In genomic region chr7:87875151-87876039, GRCh38 we compare ENCODE assay signal across 8 cellular contexts. TPM values are rescaled to one million over a fixed set of nuclear protein-coding genes. Genes with fewer than 3 reads are reported as not detected.
DNase-seq lines count a peak whose midpoint lies in the region; ATAC-seq and TF ChIP-seq lines count a peak whose summit lies in the region.

No MANE protein-coding gene starts in this region.

- no peaks in the 10 kb centered on the region for H3K27me3 ChIP-seq in CD8-positive, alpha-beta T cell (ENCODE audit: insufficient read depth, low read length)
- H3K27me3 ChIP-seq in mucosa of rectum (ENCODE audit: control insufficient read depth in 2 of 2, insufficient read depth in 2 of 2, low read length in 2 of 2): no peaks in the 10 kb centered on the region

- peaks cover 43% of the 10 kb centered on the region for H3K36me3 Mint-ChIP-seq in CD8-positive, alpha-beta T cell

- no peak for ATAC-seq in CD8-positive, alpha-beta T cell
- ATAC-seq in GM19023 (IDR thresholded peaks at IDR 0.05; ENCODE audit: unreplicated experiment): peak; percentile 19
- ATAC-seq in HG03103 (IDR thresholded peaks at IDR 0.05; ENCODE audit: low read depth, unreplicated experiment): peak; percentile 3

- peak overlapping the region; percentile 93 for H3K27ac ChIP-seq in CD8-positive, alpha-beta T cell (ENCODE audit: low read depth, low read length)
- peak overlapping the region; percentile 94 to 96 for H3K27ac ChIP-seq in mucosa of rectum (ENCODE audit: low read depth in 2 of 2, low read length in 2 of 2)

- H3K4me3 ChIP-seq in CD8-positive, alpha-beta T cell (ENCODE audit: low read depth, low read length): peak overlapping the region; percentile 85
- peak overlapping the region; percentile 91 to 95 for H3K4me3 ChIP-seq in mucosa of rectum (ENCODE audit: low read length in 2 of 2)

- intact Hi-C loops in CD8-positive, alpha-beta T cell (cut with DNase I, micrococcal nuclease): loop anchor here (1.0 to 10.0 kb wide), 13 partner anchors 12 to 953 kb away; partner anchors contain the start of genes ADAM22 (in 2 of the 2), CROT (in 2 of the 2), DMTF1 (in 1 of the 2) and ELAPOR2 (in 1 of the 2)

- no peaks in the 10 kb centered on the region for H3K9me3 ChIP-seq in CD8-positive, alpha-beta T cell (ENCODE audit: low read length)
- peaks cover 3 to 7% of the 10 kb centered on the region in 2 donors for H3K9me3 ChIP-seq in mucosa of rectum (ENCODE audit: control insufficient read depth in 2 of 2, low read length in 2 of 2)

- no peaks in the 10 kb centered on the region for H3K36me3 ChIP-seq in CD8-positive, alpha-beta T cell (ENCODE audit: insufficient read depth, low read length)
- H3K36me3 ChIP-seq in mucosa of rectum (ENCODE audit: control insufficient read depth in 2 of 2, insufficient read depth in 2 of 2, low read length in 2 of 2): peaks cover 4 to 7% of the 10 kb centered on the region in 2 donors

- CTCF ChIA-PET in CD8-positive, alpha-beta T cell (lab: Charles Lee): interaction anchor here (0.6 to 1.0 kb wide), 2 partner anchors 12 to 275 kb away, joined by 3 read pairs; partner anchors contain the start of gene ABCB1

- H3K4me1 ChIP-seq in CD8-positive, alpha-beta T cell (ENCODE audit: insufficient read depth, low read length): peaks cover 31% of the 10 kb centered on the region
- peaks cover 11 to 21% of the 10 kb centered on the region in 2 donors for H3K4me1 ChIP-seq in mucosa of rectum (ENCODE audit: control insufficient read depth in 2 of 2, insufficient read depth in 2 of 2, low read length in 2 of 2)

- H3K9ac ChIP-seq in mucosa of rectum (ENCODE audit: low read depth in 1 of 2, low read length in 2 of 2): peak overlapping the region; percentile 72 to 95

- no peaks in the 10 kb centered on the region for H3K27me3 Mint-ChIP-seq in CD8-positive, alpha-beta T cell (ENCODE audit: low read depth)

- H3K4me3 Mint-ChIP-seq in CD8-positive, alpha-beta T cell: peak overlapping the region; percentile 94

- peak overlapping the region; percentile 85 for H3K27ac Mint-ChIP-seq in CD8-positive, alpha-beta T cell

- DNase-seq in CD8-positive, alpha-beta T cell: peak in 2 of 7 experiments; percentile 4 to 22
- DNase-seq in RPMI7951 (ENCODE audit: low read depth) (peak; percentile 13), NCI-H128 (lab: John Stamatoyannopoulos, UW; ENCODE audit: unreplicated experiment) (no peak), AG08396 (ENCODE audit: low spot score) (no peak)
- peak; percentile 17 for DNase-seq in effector CD4-positive, alpha-beta T cell

- POLR2A ChIA-PET in CD8-positive, alpha-beta T cell (lab: Charles Lee): interaction anchor here (0.7 to 1.8 kb wide), 5 partner anchors 11 to 655 kb away, joined by 3 to 9 read pairs (median 4); partner anchors contain the start of gene ADAM22

- no peak for TF ChIP-seq CTCF in CD8-positive, alpha-beta T cell (IDR thresholded peaks at IDR 0.05)

- peaks cover 54% of the 10 kb centered on the region for H3K4me1 Mint-ChIP-seq in CD8-positive, alpha-beta T cell (ENCODE audit: low read depth)

- H3K9me3 Mint-ChIP-seq in CD8-positive, alpha-beta T cell: peaks cover 14% of the 10 kb centered on the region

RNA-seq across cellular contexts. Expression of gene SLC25A40, which starts 0.8 kb away (rescaled TPM):
- 1 to 10 TPM; 6.2 to 6.9 TPM for total RNA-seq in CD8-positive, alpha-beta T cell
- 28.8 and 34.7 TPM in 2 replicates for total RNA-seq in RPMI7951 (2014; rRNA removed; shearing (Covaris generic))

RNA-seq across cellular contexts. Expression of gene DBF4, which starts 0.9 kb away (rescaled TPM):
- 10 to 100 TPM; 75.6 to 81.6 TPM for total RNA-seq in CD8-positive, alpha-beta T cell
- total RNA-seq in RPMI7951 (2014; rRNA removed; shearing (Covaris generic)): 96.8 and 109 TPM in 2 replicates

RNA-seq across cellular contexts. Expression of gene ADAM22, which starts 58.7 kb away (rescaled TPM):
- total RNA-seq in CD8-positive, alpha-beta T cell: 1 to 10 TPM; 1.1 to 1.7 TPM
- 0.98 and 1.6 TPM in 2 replicates for total RNA-seq in RPMI7951 (2014; rRNA removed; shearing (Covaris generic))

Comparison
In these comparisons a context has a peak if more than half of its experiments do, and no peak if none do; other contexts are left out.
1. DNase-seq: peak in RPMI7951 (single experiment) and effector CD4-positive, alpha-beta T cell (single experiment); none in NCI-H128 (single experiment) and AG08396 (single experiment).